15 cellular contexts compared by ENCODE assay signal in the genomic region with DNA sequence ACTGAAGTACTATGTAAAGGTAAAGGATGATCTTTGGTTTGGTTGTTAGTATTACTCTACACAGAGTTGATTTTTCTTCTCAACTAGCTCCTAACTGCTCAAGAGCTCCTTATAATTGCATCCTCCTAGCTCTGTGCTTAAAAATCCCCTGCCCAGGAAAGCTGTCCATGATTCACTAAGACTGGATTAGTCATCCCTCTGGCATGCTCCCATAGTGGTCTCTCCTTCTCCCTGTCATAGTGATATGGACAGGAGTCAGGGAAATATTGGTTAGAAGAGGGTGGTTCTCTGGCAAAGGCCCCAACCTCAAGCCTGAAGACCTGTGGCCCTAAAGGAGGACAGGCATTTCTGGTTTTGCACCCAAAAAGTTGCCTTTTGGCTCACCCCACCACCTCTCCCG.
DNase-seq lines count a peak whose midpoint lies in the region; ATAC-seq, FAIRE-seq and TF ChIP-seq lines count a peak whose summit lies in the region.
"Had no signal": no experiment of that assay in that cellular context is flagged by ENCODE, and none has a peak within 500 bp of the region (broad histone marks: within the 10 kb centered on the region; RNA-seq: fewer than 3 reads in every experiment).

No MANE protein-coding gene starts in this region.

- no peaks in the 10 kb centered on the region for H3K27me3 ChIP-seq in adrenal gland
- H3K27me3 ChIP-seq: heart right ventricle had no signal

- intact Hi-C loops in adrenal gland (cut with DNase I) = no loop called here

- TF ChIP-seq CTCF in adrenal gland (IDR thresholded peaks at IDR 0.05) (no peak), chondrocyte (IDR thresholded peaks at IDR 0.05) (no peak)

- H3K4me1 ChIP-seq in adrenal gland (replicated peaks in 1 of 2) = no peaks in the 10 kb centered on the region
- H3K4me1 ChIP-seq: heart right ventricle had no signal

- no peak overlapping the region for H3K4me3 Mint-ChIP-seq in chondrocyte (ENCODE audit: unreplicated experiment)
- H3K4me3 Mint-ChIP-seq: activated CD4-positive, alpha-beta memory T cell treated with anti-CD3 and anti-CD28 coated beads for 36 hours; activated naive CD4-positive, alpha-beta T cell treated with anti-CD3 and anti-CD28 coated beads for 36 hours had no signal

- no peak for FAIRE-seq in frontal cortex (lab: Jason Lieb, UNC)

- TF ChIP-seq POLR2A in adrenal gland (IDR thresholded peaks at IDR 0.05) = no peak

- no peak overlapping the region for H3K27ac Mint-ChIP-seq in chondrocyte (ENCODE audit: unreplicated experiment)
- H3K27ac Mint-ChIP-seq: activated CD4-positive, alpha-beta memory T cell treated with anti-CD3 and anti-CD28 coated beads for 36 hours; activated naive CD4-positive, alpha-beta T cell treated with anti-CD3 and anti-CD28 coated beads for 36 hours had no signal

- H3K36me3 Mint-ChIP-seq in chondrocyte (ENCODE audit: low read depth) = no peaks in the 10 kb centered on the region
- H3K36me3 Mint-ChIP-seq: activated CD4-positive, alpha-beta memory T cell treated with anti-CD3 and anti-CD28 coated beads for 36 hours had no signal

- WGBS in adrenal gland, 4 donors = 70 to 91% (median 74%) methylated on average over 1 of the region's 1 CpG

- peaks cover 2% of the 10 kb centered on the region for H3K27me3 Mint-ChIP-seq in chondrocyte (ENCODE audit: low read depth)
- H3K27me3 Mint-ChIP-seq: activated CD4-positive, alpha-beta memory T cell treated with anti-CD3 and anti-CD28 coated beads for 36 hours had no signal

- DNase-seq in H4 (ENCODE audit: low spot score) (peak; percentile 78), fibroblast of the conjunctiva (ENCODE audit: low read depth) (peak; percentile 55), skeletal muscle cell (ENCODE audit: low read depth) (peak; percentile 81), adrenal gland (no peak), frontal cortex (ENCODE audit: low spot score in 2 of 2) (no peak), chondrocyte (ENCODE audit: low spot score) (no peak)
- DNase-seq: activated CD4-positive, alpha-beta memory T cell treated with anti-CD3 and anti-CD28 coated beads for 36 hours; activated naive CD4-positive, alpha-beta T cell treated with anti-CD3 and anti-CD28 coated beads for 36 hours; dermis blood vessel endothelial cell; heart right ventricle; midbrain; NCI-H1105 treated with DMSO at 0.1 percent for 48 hours; NCI-H774 had no signal

- H3K36me3 ChIP-seq in adrenal gland (replicated peaks in 1 of 2) = no peaks in the 10 kb centered on the region
- H3K36me3 ChIP-seq: heart right ventricle had no signal

- peaks cover 2% of the 10 kb centered on the region for H3K9me3 Mint-ChIP-seq in chondrocyte (ENCODE audit: low read depth)
- H3K9me3 Mint-ChIP-seq: activated naive CD4-positive, alpha-beta T cell treated with anti-CD3 and anti-CD28 coated beads for 36 hours had no signal

- no peak overlapping the region for H3K4me3 ChIP-seq in skeletal muscle cell (ENCODE audit: low read depth, low read length)
- H3K4me3 ChIP-seq in adrenal gland = no peak overlapping the region
- H3K4me3 ChIP-seq: heart right ventricle had no signal

- no peak overlapping the region for H3K27ac ChIP-seq in adrenal gland
- H3K27ac ChIP-seq: heart right ventricle had no signal

- H3K9me3 ChIP-seq in adrenal gland (replicated peaks in 1 of 3) = no peaks in the 10 kb centered on the region

- H3K4me1 Mint-ChIP-seq in chondrocyte (ENCODE audit: low read depth) = peaks cover 4% of the 10 kb centered on the region

- ATAC-seq in SK-N-SH treated with all-trans-retinoic acid at 6 μM for 48 hours = peak; percentile 98
- no peak for ATAC-seq in HG02852 (IDR thresholded peaks at IDR 0.05; ENCODE audit: unreplicated experiment)

TF ChIP-seq in SK-N-SH treated with all-trans-retinoic acid at 6 μM for 48 hours, 23 proteins besides CTCF, POLR2A, EP300 and RAD21:
- TF ChIP-seq TOX (CRISPR knock-in tag; IDR thresholded peaks at IDR 0.05; ENCODE audit: borderline replicate concordance) (no peak), ESRRG (CRISPR knock-in tag; IDR thresholded peaks at IDR 0.05) (no peak), GLIS3 (CRISPR knock-in tag; IDR thresholded peaks at IDR 0.05) (no peak)
- TF ChIP-seq, protein P1, sequence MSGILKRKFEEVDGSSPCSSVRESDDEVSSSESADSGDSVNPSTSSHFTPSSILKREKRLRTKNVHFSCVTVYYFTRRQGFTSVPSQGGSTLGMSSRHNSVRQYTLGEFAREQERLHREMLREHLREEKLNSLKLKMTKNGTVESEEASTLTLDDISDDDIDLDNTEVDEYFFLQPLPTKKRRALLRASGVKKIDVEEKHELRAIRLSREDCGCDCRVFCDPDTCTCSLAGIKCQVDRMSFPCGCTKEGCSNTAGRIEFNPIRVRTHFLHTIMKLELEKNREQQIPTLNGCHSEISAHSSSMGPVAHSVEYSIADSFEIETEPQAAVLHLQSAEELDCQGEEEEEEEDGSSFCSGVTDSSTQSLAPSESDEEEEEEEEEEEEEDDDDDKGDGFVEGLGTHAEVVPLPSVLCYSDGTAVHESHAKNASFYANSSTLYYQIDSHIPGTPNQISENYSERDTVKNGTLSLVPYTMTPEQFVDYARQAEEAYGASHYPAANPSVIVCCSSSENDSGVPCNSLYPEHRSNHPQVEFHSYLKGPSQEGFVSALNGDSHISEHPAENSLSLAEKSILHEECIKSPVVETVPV (CRISPR knock-in tag; IDR thresholded peaks at IDR 0.05) = no peak
- TF ChIP-seq, protein P2, sequence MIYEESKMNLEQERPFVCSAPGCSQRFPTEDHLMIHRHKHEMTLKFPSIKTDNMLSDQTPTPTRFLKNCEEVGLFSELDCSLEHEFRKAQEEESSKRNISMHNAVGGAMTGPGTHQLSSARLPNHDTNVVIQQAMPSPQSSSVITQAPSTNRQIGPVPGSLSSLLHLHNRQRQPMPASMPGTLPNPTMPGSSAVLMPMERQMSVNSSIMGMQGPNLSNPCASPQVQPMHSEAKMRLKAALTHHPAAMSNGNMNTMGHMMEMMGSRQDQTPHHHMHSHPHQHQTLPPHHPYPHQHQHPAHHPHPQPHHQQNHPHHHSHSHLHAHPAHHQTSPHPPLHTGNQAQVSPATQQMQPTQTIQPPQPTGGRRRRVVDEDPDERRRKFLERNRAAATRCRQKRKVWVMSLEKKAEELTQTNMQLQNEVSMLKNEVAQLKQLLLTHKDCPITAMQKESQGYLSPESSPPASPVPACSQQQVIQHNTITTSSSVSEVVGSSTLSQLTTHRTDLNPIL (CRISPR knock-in tag; IDR thresholded peaks at IDR 0.05; ENCODE audit: low read depth) = no peak

Comparison
In these comparisons a context has a peak if more than half of its experiments do, and no peak if none do; other contexts are left out.
1. DNase-seq: peak in H4 (single experiment), fibroblast of the conjunctiva (single experiment) and skeletal muscle cell (single experiment); none in adrenal gland (0 of 7), frontal cortex (0 of 2) and chondrocyte (single experiment).